24 cellular contexts compared by ENCODE assay signal in the genomic region with DNA sequence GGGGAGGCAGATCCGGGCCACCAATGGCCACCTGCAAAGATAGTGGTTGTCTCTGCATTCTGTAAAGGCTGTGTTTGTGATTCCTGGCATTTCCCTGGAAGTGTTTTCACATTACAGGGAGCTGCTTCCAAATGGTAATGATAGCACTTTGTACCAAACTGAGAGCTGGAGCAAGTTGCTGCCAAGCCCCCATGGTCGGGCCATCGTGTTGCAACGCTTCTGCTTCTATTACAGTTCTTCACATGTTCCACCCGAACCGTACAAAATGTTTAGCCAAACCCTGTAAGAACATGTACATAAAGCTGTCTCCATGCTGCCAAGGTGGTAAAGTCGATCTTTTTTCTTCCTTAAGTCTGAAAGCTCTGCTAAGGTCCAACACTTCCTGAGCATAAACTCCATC.
DNase-seq lines count a peak whose midpoint lies in the region; ATAC-seq and TF ChIP-seq lines count a peak whose summit lies in the region.
"Had no signal": no experiment of that assay in that cellular context is flagged by ENCODE, and none has a peak within 500 bp of the region (broad histone marks: within the 10 kb centered on the region; RNA-seq: fewer than 3 reads in every experiment).

No MANE protein-coding gene starts in this region.

- POLR2A ChIA-PET in Caco-2 (lab: Charles Lee), result no interaction called here

- H3K27me3 ChIP-seq in left ventricle myocardium inferior (ENCODE audit: low read depth) (no peaks in the 10 kb centered on the region), rectal smooth muscle tissue (ENCODE audit: control insufficient read depth, insufficient read depth, low read length) (no peaks in the 10 kb centered on the region), aorta (ENCODE audit: control insufficient read depth in 1 of 2, insufficient read depth in 2 of 2, low read length in 1 of 2) (no peaks in the 10 kb centered on the region), Caco-2 (replicated peaks; ENCODE audit: control insufficient read depth, insufficient read depth, low read length) (no peaks in the 10 kb centered on the region; the same call in 1 of the 2 replicates), upper lobe of right lung (no peaks in the 10 kb centered on the region)
- H3K27me3 ChIP-seq: BE2C, pancreas, tibial nerve had no signal

- no peaks in the 10 kb centered on the region for H3K9me3 Mint-ChIP-seq in Caco-2 (ENCODE audit: unreplicated experiment)
- H3K9me3 Mint-ChIP-seq: stimulated activated effector memory CD8-positive, alpha-beta T cell treated with anti-CD3 and anti-CD28 coated beads, Interleukin-12 subunit alpha, Interleukin-12 subunit beta, amount 100 ng/mL, for 72 hours had no signal

- 92 to 100% methylated on average over 6 of the region's 7 CpGs for WGBS in mesodermal cell (ENCODE audit: insufficient coverage in 2 of 2), 2 experiments
- WGBS in aorta, 2 donors, result 54 to 60% methylated on average over 7 of the region's 7 CpGs

- no TSS peak for BruUV-seq in Caco-2 (replicated peaks; lab: Mats Ljungman, UMichigan)

- H3K4me3 Mint-ChIP-seq in Caco-2 (ENCODE audit: unreplicated experiment), result no peak overlapping the region
- H3K4me3 Mint-ChIP-seq: activated CD8-positive, alpha-beta T cell treated with anti-CD3 and anti-CD28 coated beads, Interleukin-2, amount 10 ng/mL, durations not matched to agents 7 days and 5 days; stimulated activated effector memory CD8-positive, alpha-beta T cell treated with anti-CD3 and anti-CD28 coated beads, Interleukin-12 subunit alpha, Interleukin-12 subunit beta, amount 100 ng/mL, for 72 hours had no signal

- H3K9me3 ChIP-seq in left ventricle myocardium inferior (replicated peaks) (no peaks in the 10 kb centered on the region), mesodermal cell (ENCODE audit: control insufficient read depth, low read length) (no peaks in the 10 kb centered on the region), aorta (ENCODE audit: control insufficient read depth, low read length) (no peaks in the 10 kb centered on the region), Caco-2 (no peaks in the 10 kb centered on the region), upper lobe of right lung (no peaks in the 10 kb centered on the region)
- H3K9me3 ChIP-seq: BE2C, pancreas, tibial nerve had no signal

- H3K36me3 Mint-ChIP-seq in Caco-2 (ENCODE audit: insufficient read depth, unreplicated experiment), result no peaks in the 10 kb centered on the region
- H3K36me3 Mint-ChIP-seq: stimulated activated effector memory CD8-positive, alpha-beta T cell treated with anti-CD3 and anti-CD28 coated beads, Interleukin-12 subunit alpha, Interleukin-12 subunit beta, amount 100 ng/mL, for 72 hours had no signal

- peak; percentile 51 for ATAC-seq in Right ventricle myocardium superior (ENCODE audit: poor library complexity)
- ATAC-seq in aorta (ENCODE audit: low FRiP score), result no peak
- ATAC-seq in upper lobe of right lung, result no peak
- ATAC-seq: activated CD8-positive, alpha-beta T cell treated with anti-CD3 and anti-CD28 coated beads, Interleukin-2, amount 10 ng/mL, durations not matched to agents 7 days and 5 days; HepG2; pancreas; stimulated activated effector memory CD8-positive, alpha-beta T cell treated with anti-CD3 and anti-CD28 coated beads, Interleukin-12 subunit alpha, Interleukin-12 subunit beta, amount 100 ng/mL, for 72 hours had no signal

- no peak overlapping the region for H3K27ac ChIP-seq in left ventricle myocardium inferior (replicated peaks)
- H3K27ac ChIP-seq in mesodermal cell (ENCODE audit: low read depth, low read length, severe bottlenecking), result peak overlapping the region; percentile 91
- H3K27ac ChIP-seq in rectal smooth muscle tissue (ENCODE audit: low read depth, low read length), result peak overlapping the region; percentile 90
- peak overlapping the region; percentile 36 to 72 for H3K27ac ChIP-seq in aorta (ENCODE audit: low read depth in 1 of 2, low read length in 2 of 2)
- H3K27ac ChIP-seq in upper lobe of right lung, result no peak overlapping the region
- H3K27ac ChIP-seq: GM23248, pancreas had no signal

- H3K4me1 Mint-ChIP-seq in Caco-2 (ENCODE audit: low read depth, unreplicated experiment), result no peaks in the 10 kb centered on the region
- H3K4me1 Mint-ChIP-seq: stimulated activated effector memory CD8-positive, alpha-beta T cell treated with anti-CD3 and anti-CD28 coated beads, Interleukin-12 subunit alpha, Interleukin-12 subunit beta, amount 100 ng/mL, for 72 hours had no signal

- CTCF ChIA-PET in Caco-2 (lab: Charles Lee), result no interaction called here

- DNase-seq in Right ventricle myocardium superior, result no peak
- DNase-seq in left ventricle myocardium inferior, result no peak
- DNase-seq in aorta, result no peak
- DNase-seq in GM20000 (ENCODE audit: low spot score), result no peak
- DNase-seq in Caco-2, result no peak
- DNase-seq in upper lobe of right lung, result no peak
- DNase-seq: 8988T; activated CD4-positive, CD25-positive, alpha-beta regulatory T cell treated with anti-CD3 and anti-CD28 coated beads, Interleukin-2, amount 50 U/mL, for 72 hours; activated CD8-positive, alpha-beta T cell treated with anti-CD3 and anti-CD28 coated beads, Interleukin-2, amount 10 ng/mL, durations not matched to agents 7 days and 5 days; activated gamma-delta T cell treated with Interleukin-2 at 50 U/mL for 16 hours; BE2C; COR-L47; foreskin fibroblast; GM23248; kidney; NCI-H1105; OCI-M1; pancreas; SHP77 treated with DMSO at 0.1 percent for 48 hours had no signal

- no peak overlapping the region for H3K27ac Mint-ChIP-seq in Caco-2 (ENCODE audit: unreplicated experiment)
- H3K27ac Mint-ChIP-seq: activated CD8-positive, alpha-beta T cell treated with anti-CD3 and anti-CD28 coated beads, Interleukin-2, amount 10 ng/mL, durations not matched to agents 7 days and 5 days; stimulated activated effector memory CD8-positive, alpha-beta T cell treated with anti-CD3 and anti-CD28 coated beads, Interleukin-12 subunit alpha, Interleukin-12 subunit beta, amount 100 ng/mL, for 72 hours had no signal

- H3K36me3 ChIP-seq in left ventricle myocardium inferior, result no peaks in the 10 kb centered on the region
- no peaks in the 10 kb centered on the region for H3K36me3 ChIP-seq in mesodermal cell (ENCODE audit: control insufficient read depth, insufficient read depth, low read length)
- no peaks in the 10 kb centered on the region for H3K36me3 ChIP-seq in rectal smooth muscle tissue (ENCODE audit: control insufficient read depth, insufficient read depth, low read length)
- H3K36me3 ChIP-seq in aorta (ENCODE audit: control insufficient read depth in 1 of 2, insufficient read depth in 2 of 2, low read length in 1 of 2), result no peaks in the 10 kb centered on the region
- no peaks in the 10 kb centered on the region for H3K36me3 ChIP-seq in Caco-2 (ENCODE audit: control insufficient read depth, insufficient read depth, low read length)
- no peaks in the 10 kb centered on the region for H3K36me3 ChIP-seq in upper lobe of right lung
- H3K36me3 ChIP-seq: BE2C, pancreas, tibial nerve had no signal

- H3K4me3 ChIP-seq in left ventricle myocardium inferior (no peak overlapping the region), mesodermal cell (ENCODE audit: extremely low read depth, insufficient read depth, low read length, poor library complexity, severe bottlenecking) (no peak overlapping the region), rectal smooth muscle tissue (ENCODE audit: low read length) (no peak overlapping the region), aorta (ENCODE audit: low read length in 2 of 2) (no peak overlapping the region), Caco-2 (ENCODE audit: low read depth, low read length) (no peak overlapping the region), upper lobe of right lung (no peak overlapping the region)
- H3K4me3 ChIP-seq: GM23248, pancreas, tibial nerve had no signal

- no peak overlapping the region for H3K9ac ChIP-seq in rectal smooth muscle tissue (ENCODE audit: low read length)
- H3K9ac ChIP-seq: GM23248 had no signal

- intact Hi-C loops in Right ventricle myocardium superior (cut with DNase I) (no loop called here), left ventricle myocardium inferior (cut with micrococcal nuclease) (no loop called here), aorta (cut with DNase I) (loop anchor here (5.0 kb wide), 2 partner anchors 93 to 98 kb away; no protein-coding TSS in a partner anchor), Caco-2 (cut with micrococcal nuclease; ENCODE audit: unreplicated experiment) (no loop called here), upper lobe of right lung (cut with DNase I) (no loop called here)

- TF ChIP-seq CTCF in left ventricle myocardium inferior (IDR thresholded peaks at IDR 0.05; ENCODE audit: borderline replicate concordance) (no peak), GM20000 (IDR thresholded peaks at IDR 0.05; ENCODE audit: extremely low read depth, missing control alignments) (no peak), Caco-2 (IDR thresholded peaks at IDR 0.05; ENCODE audit: insufficient read depth in 1 of 2, low read depth in 1 of 2, low read length in 1 of 2, severe bottlenecking in 1 of 2, unreplicated experiment in 1 of 2) (no peak), upper lobe of right lung (IDR thresholded peaks at IDR 0.05) (no peak)

- H3K4me1 ChIP-seq in left ventricle myocardium inferior (peaks cover 14% of the 10 kb centered on the region), mesodermal cell (ENCODE audit: control insufficient read depth, insufficient read depth, low read length, poor library complexity, severe bottlenecking) (peaks cover 26% of the 10 kb centered on the region), rectal smooth muscle tissue (ENCODE audit: control insufficient read depth, insufficient read depth, low read length) (peaks cover 50% of the 10 kb centered on the region), aorta (ENCODE audit: control insufficient read depth in 1 of 2, insufficient read depth in 2 of 2, low read length in 2 of 2) (peaks cover 0 to 10% of the 10 kb centered on the region in 2 donors), Caco-2 (no peaks in the 10 kb centered on the region), upper lobe of right lung (peaks cover 3% of the 10 kb centered on the region)
- H3K4me1 ChIP-seq: BE2C, pancreas had no signal

- peaks cover 8% of the 10 kb centered on the region for H3K27me3 Mint-ChIP-seq in Caco-2 (ENCODE audit: insufficient read depth, unreplicated experiment)

Comparison
In these comparisons a context has a peak if more than half of its experiments do, and no peak if none do; other contexts are left out.
1. H3K27ac ChIP-seq: peak in mesodermal cell (single experiment), rectal smooth muscle tissue (single experiment) and aorta (2 of 2); none in left ventricle myocardium inferior (single experiment) and upper lobe of right lung (single experiment).
2. intact Hi-C loops: an anchor here in aorta (5.0 kb wide); none called in Right ventricle myocardium superior, left ventricle myocardium inferior, Caco-2 and upper lobe of right lung.